In genomic region chr1:18132022-18132706, GRCh38 we compare ENCODE assay signal across 21 cellular contexts. TPM values are rescaled to one million over a fixed set of nuclear protein-coding genes. Genes with fewer than 3 reads are reported as not detected.
DNase-seq lines count a peak whose midpoint lies in the region; ATAC-seq, FAIRE-seq and TF ChIP-seq lines count a peak whose summit lies in the region.
"Had no signal": no experiment of that assay in that cellular context is flagged by ENCODE, and none has a peak within 500 bp of the region (broad histone marks: within the 10 kb centered on the region; RNA-seq: fewer than 3 reads in every experiment).

No MANE protein-coding gene starts in this region.

- H3K4me3 ChIP-seq in HEK293 (ENCODE audit: low read depth, low read length) (no peak overlapping the region), K562 (no peak overlapping the region), muscle layer of colon (ENCODE audit: low read depth in 1 of 2, low read length in 2 of 2) (no peak overlapping the region), sigmoid colon (no peak overlapping the region), upper lobe of left lung (no peak overlapping the region), ascending aorta (no peak overlapping the region)

- H3K9me3 Mint-ChIP-seq in naive thymus-derived CD8-positive, alpha-beta T cell: peaks cover 0 to 2% (median 0%) of the 10 kb centered on the region in 9 donors
- H3K9me3 Mint-ChIP-seq: CD8-positive, alpha-beta T cell had no signal

- ATAC-seq in K562 (no peak), upper lobe of left lung (ENCODE audit: low FRiP score in 2 of 2) (no peak)
- ATAC-seq in naive thymus-derived CD8-positive, alpha-beta T cell: no peak
- ATAC-seq: CD8-positive, alpha-beta T cell; HCT116 had no signal

- intact Hi-C loops in K562 (cut with micrococcal nuclease) (no loop called here), sigmoid colon (cut with DNase I) (no loop called here), ascending aorta (cut with DNase I) (no loop called here)

- 0 out of 2 replicates have a peak, but pooled peaks cover 2% of the 10 kb centered on the region for H4K20me1 ChIP-seq in K562 (replicated peaks; ENCODE audit: control insufficient read depth, insufficient read depth, low read length)

- H3K4me1 Mint-ChIP-seq in naive thymus-derived CD8-positive, alpha-beta T cell: no peaks in the 10 kb centered on the region
- H3K4me1 Mint-ChIP-seq: CD14-positive monocyte had no signal

- TF ChIP-seq CTCF in HEK293 (tag by site-specific recombination; IDR thresholded peaks at IDR 0.05): no peak
- no peak for TF ChIP-seq CTCF in K562 (IDR thresholded peaks at IDR 0.05 in 2 of 3, conservative IDR thresholded peaks at IDR 0.05 in 1 of 3; ENCODE audit: insufficient read depth in 2 of 3, low read depth in 1 of 3, low read length in 3 of 3)
- TF ChIP-seq CTCF in sigmoid colon (IDR thresholded peaks at IDR 0.05): no peak
- TF ChIP-seq CTCF in upper lobe of left lung (IDR thresholded peaks at IDR 0.05): no peak
- no peak for TF ChIP-seq CTCF in ascending aorta (IDR thresholded peaks at IDR 0.05)

- POLR2A ChIA-PET in HEK293 (lab: Yijun Ruan, JAX): no interaction called here
- POLR2A ChIA-PET in K562 (lab: Yijun Ruan, JAX): interaction anchor here (0.8 kb wide), 1 partner anchor 11 kb away, joined by 3 read pairs; no protein-coding TSS in a partner anchor
- POLR2A ChIA-PET in naive thymus-derived CD8-positive, alpha-beta T cell (lab: Charles Lee): no interaction called here

- no TSS peak for BruUV-seq in K562 (replicated peaks; lab: Mats Ljungman, UMichigan)

- H3K9ac ChIP-seq in K562 (ENCODE audit: insufficient read depth in 1 of 2, low read depth in 2 of 2, low read length in 2 of 2): no peak overlapping the region
- H3K9ac ChIP-seq in muscle layer of colon (ENCODE audit: low read length): no peak overlapping the region

- TF ChIP-seq RAD21 in K562 (CRISPR knock-in tag; conservative IDR thresholded peaks at IDR 0.05 in 1 of 2, IDR thresholded peaks at IDR 0.05 in 1 of 2): no peak

- no peak overlapping the region for H2AFZ ChIP-seq in K562 (ENCODE audit: low read depth, low read length)

- H3K27me3 ChIP-seq in K562 (ENCODE audit: control insufficient read depth in 2 of 2, insufficient read depth in 2 of 2, low read length in 2 of 2) (peaks cover 0 to 6% of the 10 kb centered on the region in 2 experiments; a peak in 1 of 5 replicates), muscle layer of colon (ENCODE audit: control insufficient read depth in 1 of 2, insufficient read depth in 2 of 2, low read length in 2 of 2) (no peaks in the 10 kb centered on the region), sigmoid colon (no peaks in the 10 kb centered on the region), upper lobe of left lung (no peaks in the 10 kb centered on the region), ascending aorta (no peaks in the 10 kb centered on the region)
- H3K27me3 ChIP-seq: BE2C had no signal

- H3K36me3 Mint-ChIP-seq in naive thymus-derived CD8-positive, alpha-beta T cell: no peaks in the 10 kb centered on the region
- H3K36me3 Mint-ChIP-seq: CD14-positive monocyte; CD8-positive, alpha-beta T cell had no signal

- FAIRE-seq in K562 (lab: Jason Lieb, UNC): no peak
- FAIRE-seq: A204.1, D721Med, G401.6, GM12892 had no signal

- no peak for TF ChIP-seq POLR2A in K562 (conservative IDR thresholded peaks at IDR 0.05)
- TF ChIP-seq POLR2A in sigmoid colon (IDR thresholded peaks at IDR 0.05): no peak
- TF ChIP-seq POLR2A in upper lobe of left lung (IDR thresholded peaks at IDR 0.05): no peak

- H3K36me3 ChIP-seq in HEK293 (ENCODE audit: control insufficient read depth in 2 of 2, insufficient read depth in 1 of 2, low read length in 2 of 2): no peaks in the 10 kb centered on the region
- no peaks in the 10 kb centered on the region for H3K36me3 ChIP-seq in K562 (ENCODE audit: control insufficient read depth, insufficient read depth, low read length)
- no peaks in the 10 kb centered on the region for H3K36me3 ChIP-seq in muscle layer of colon (ENCODE audit: insufficient read depth, low read length)
- no peaks in the 10 kb centered on the region for H3K36me3 ChIP-seq in sigmoid colon
- H3K36me3 ChIP-seq in upper lobe of left lung: no peaks in the 10 kb centered on the region
- H3K36me3 ChIP-seq in ascending aorta: no peaks in the 10 kb centered on the region
- H3K36me3 ChIP-seq: BE2C had no signal

- H3K4me2 ChIP-seq in K562 (ENCODE audit: insufficient read depth, low read length): no peak overlapping the region

- TF ChIP-seq EP300 in K562 (IDR thresholded peaks at IDR 0.05; ENCODE audit: low read length): no peak
- no peak for TF ChIP-seq EP300 in sigmoid colon (IDR thresholded peaks at IDR 0.05)
- no peak for TF ChIP-seq EP300 in upper lobe of left lung (IDR thresholded peaks at IDR 0.05)

- WGBS in K562 (ENCODE audit: insufficient coverage, low coverage, missing lambda C conversion rate): 5% methylated on average over 2 of the region's 2 CpGs
- 80 to 87% methylated on average over 2 of the region's 2 CpGs for WGBS in sigmoid colon, 2 donors
- 79 to 86% methylated on average over 2 of the region's 2 CpGs for WGBS in upper lobe of left lung, 2 donors

- H3K9me3 ChIP-seq in HEK293 (ENCODE audit: control insufficient read depth, insufficient read depth, low read depth, low read length) (no peaks in the 10 kb centered on the region), K562 (replicated peaks; ENCODE audit: control insufficient read depth, insufficient read depth, low read depth, low read length) (no peaks in the 10 kb centered on the region), muscle layer of colon (ENCODE audit: low read length) (no peaks in the 10 kb centered on the region), sigmoid colon (no peaks in the 10 kb centered on the region), upper lobe of left lung (no peaks in the 10 kb centered on the region), ascending aorta (no peaks in the 10 kb centered on the region)
- H3K9me3 ChIP-seq: BE2C had no signal

- in situ Hi-C loops in K562 (cut with MboI): no loop called here

- peaks cover 9 to 35% (median 22%) of the 10 kb centered on the region in 5 donors for H3K27me3 Mint-ChIP-seq in naive thymus-derived CD8-positive, alpha-beta T cell

- DNase-seq in K562 (ENCODE audit: extremely low read depth in 1 of 4, low spot score in 3 of 4) (no peak), sigmoid colon (peak; percentile 44), upper lobe of left lung (no peak), ascending aorta (ENCODE audit: low spot score in 2 of 2) (no peak)
- no peak for DNase-seq in naive thymus-derived CD8-positive, alpha-beta T cell
- DNase-seq: BE2C; CD8-positive, alpha-beta T cell; COR-L47; DMS153; DMS79 treated with DMSO at 0.1 percent for 48 hours; EL; IMR-90 had no signal

- no peaks in the 10 kb centered on the region for H3K79me2 ChIP-seq in K562 (ENCODE audit: control insufficient read depth, insufficient read depth, low read length)

- H3K4me1 ChIP-seq in HEK293 (ENCODE audit: control insufficient read depth, insufficient read depth, low read length) (peaks cover 6% of the 10 kb centered on the region), K562 (replicated peaks in 1 of 2; ENCODE audit: control insufficient read depth in 2 of 2, insufficient read depth in 2 of 2, low read length in 2 of 2) (no peaks in the 10 kb centered on the region), muscle layer of colon (ENCODE audit: insufficient read depth, low read length) (peaks cover 16% of the 10 kb centered on the region), sigmoid colon (peaks cover 0 to 27% (median 20%) of the 10 kb centered on the region in 4 donors), upper lobe of left lung (no peaks in the 10 kb centered on the region), ascending aorta (no peaks in the 10 kb centered on the region)

- H3K27ac Mint-ChIP-seq in naive thymus-derived CD8-positive, alpha-beta T cell: no peak overlapping the region
- H3K27ac Mint-ChIP-seq: CD14-positive monocyte; CD8-positive, alpha-beta T cell had no signal

- H3K4me3 Mint-ChIP-seq in naive thymus-derived CD8-positive, alpha-beta T cell: no peak overlapping the region
- H3K4me3 Mint-ChIP-seq: CD14-positive monocyte; CD8-positive, alpha-beta T cell had no signal

- no peaks in the 10 kb centered on the region for H3K9me1 ChIP-seq in K562 (ENCODE audit: control insufficient read depth, insufficient read depth, low read length)

- H3K27ac ChIP-seq in HEK293 (ENCODE audit: extremely low read depth, low read depth, low read length): no peak overlapping the region
- no peak overlapping the region for H3K27ac ChIP-seq in K562 (ENCODE audit: extremely low read depth, low read depth, low read length)
- peak overlapping the region; percentile 42 for H3K27ac ChIP-seq in muscle layer of colon (ENCODE audit: low read depth, low read length)
- H3K27ac ChIP-seq in sigmoid colon: peak overlapping the region in 1 of 4 donors; percentile 46
- no peak overlapping the region for H3K27ac ChIP-seq in upper lobe of left lung
- H3K27ac ChIP-seq in ascending aorta: no peak overlapping the region

- CTCF ChIA-PET in HEK293 (lab: Yijun Ruan, JAX): interaction anchor here (0.6 to 1.3 kb wide), 2 partner anchors 44 to 449 kb away, joined by 3 read pairs; no protein-coding TSS in a partner anchor
- CTCF ChIA-PET in K562 (lab: Yijun Ruan, JAX; ENCODE audit: low intra/inter-chr PET ratio): no interaction called here

TF ChIP-seq in K562, 482 proteins besides CTCF, POLR2A, EP300 and RAD21 (continues in another document):
- no peak for TF ChIP-seq ZNF146 (CRISPR knock-in tag; IDR thresholded peaks at IDR 0.05; ENCODE audit: unreplicated experiment)

RNA-seq across cellular contexts. Expression of gene IGSF21, which starts 24.6 kb away (rescaled TPM):
- not detected in 2 replicates for total RNA-seq in K562 (2011; cell fraction: chromatin; rRNA removed; ENCODE audit: low replicate concordance)
- total RNA-seq in K562 (2011; cell fraction: nucleolus; rRNA removed): not detected in 2 replicates
- not detected in 2 replicates for total RNA-seq in K562 (2011; cell fraction: nucleoplasm; rRNA removed)
- total RNA-seq in K562 (2014; rRNA removed) (not detected in 2 replicates), K562 (2014; rRNA removed; fragmentation: Illumina TruSeq; extraction: Trizol) (not detected in 2 replicates), K562 (2015; rRNA removed; fragmentation: Illumina TruSeq; extraction: Trizol) (not detected in 2 replicates), K562 (2021) (not detected in 2 replicates), sigmoid colon (1 to 10 TPM in 3 of 4 donors, under 1 TPM in 1; 0.83 to 2.6 (median 1.6) TPM), upper lobe of left lung (1 to 10 TPM in 5 of 6 donors, not detected in 1; 1.1 to 2.9 (median 2.0) TPM), ascending aorta (2.4 TPM)
- polyA plus RNA-seq in K562 (2011; rRNA removed) (not detected in 2 replicates), K562 (2014; fragmentation: Illumina TruSeq; extraction: Trizol) (not detected in 2 replicates), K562 (2014; fragmentation: Nextera tagmentation; extraction: Ambion mirVana) (not detected), K562 (2014; rRNA removed) (not detected in 2 replicates), sigmoid colon (under 1 TPM in 1 of 3 donors, not detected in 2; 0.55 TPM)
- not detected in 2 replicates for polyA plus RNA-seq in K562 (2011; cell fraction: cytosol; rRNA removed)
- not detected in 2 replicates for polyA plus RNA-seq in K562 (2011; cell fraction: nucleus; rRNA removed)
- polyA plus RNA-seq in K562 (2012): not detected in 2 replicates
- not detected in 2 replicates for polyA minus RNA-seq in K562 (2011; rRNA and poly(A)+ RNA removed)
- polyA minus RNA-seq in K562 (2011; cell fraction: cytosol; rRNA and poly(A)+ RNA removed): not detected in 2 replicates
- polyA minus RNA-seq in K562 (2011; cell fraction: nucleus; rRNA and poly(A)+ RNA removed): not detected in 2 replicates
- total RNA-seq in naive thymus-derived CD8-positive, alpha-beta T cell: not detected
- polyA plus RNA-seq in naive thymus-derived CD8-positive, alpha-beta T cell: not detected
- total RNA-seq: CD8-positive, alpha-beta T cell; H4; IMR-90 had no signal
- polyA plus RNA-seq: CD14-positive monocyte, IMR-90 had no signal
